Comparison of ENCODE assay signal across 8 cellular contexts in genomic region chr3:100708989-100709839, GRCh38. TPM values are rescaled to one million over a fixed set of nuclear protein-coding genes. Genes with fewer than 3 reads are reported as not detected.
A peak's percentile ranks its signal among the peaks of the same experiment; 100 is the strongest.
DNase-seq lines count a peak whose midpoint lies in the region; FAIRE-seq and TF ChIP-seq lines count a peak whose summit lies in the region.

Gene TFG, plus strand, starts transcription at chr3:100709494. Its CDS starts 4,192 bp downstream, at chr3:100713686.

- H3K27me3 Mint-ChIP-seq in HFFc6 (ENCODE audit: insufficient read depth) = no peaks in the 10 kb centered on the region
- H3K27me3 Mint-ChIP-seq in activated naive CD4-positive, alpha-beta T cell treated with anti-CD3 and anti-CD28 coated beads, Interleukin-2, amount 10 ng/mL, durations not matched to agents 7 days and 5 days = peaks cover 11% of the 10 kb centered on the region

- no peak within 1 kb of the TSS for H4K8ac ChIP-seq in neuronal stem cell (ENCODE audit: low read depth, low read length)

- FAIRE-seq in frontal cortex (lab: Jason Lieb, UNC) = no peak

- H3K9ac ChIP-seq in SK-N-MC (ENCODE audit: insufficient read length) (peak within 1 kb of the TSS; percentile 97), neuronal stem cell (ENCODE audit: low read depth, low read length, poor library complexity) (peak within 1 kb of the TSS; percentile 98)

- H3K9me3 Mint-ChIP-seq in HFFc6 = no peaks in the 10 kb centered on the region; the same call in 1 of the 2 replicates
- H3K9me3 Mint-ChIP-seq in activated naive CD4-positive, alpha-beta T cell treated with anti-CD3 and anti-CD28 coated beads, Interleukin-2, amount 10 ng/mL, durations not matched to agents 7 days and 5 days = peaks cover 7% of the 10 kb centered on the region

- TF ChIP-seq POLR2A in NB4 (IDR thresholded peaks at IDR 0.05; ENCODE audit: extremely low read depth, insufficient read length) = peak; percentile 55

- peak within 1 kb of the TSS; percentile 89 for H3K27ac Mint-ChIP-seq in HFFc6
- peak within 1 kb of the TSS; percentile 94 for H3K27ac Mint-ChIP-seq in activated naive CD4-positive, alpha-beta T cell treated with anti-CD3 and anti-CD28 coated beads, Interleukin-2, amount 10 ng/mL, durations not matched to agents 7 days and 5 days

- WGBS in neuronal stem cell (ENCODE audit: extremely low coverage in 2 of 2, insufficient read length in 2 of 2, insufficient replicate concordance in 1 of 2), 2 donors = no CpG with 5 or more reads among the region's 76 CpGs

- peaks cover 36% of the 10 kb centered on the region for H3K36me3 ChIP-seq in SK-N-MC (ENCODE audit: insufficient read depth, low read length)
- H3K36me3 ChIP-seq in neuronal stem cell (replicated peaks in 1 of 2; ENCODE audit: control insufficient read depth in 2 of 2, insufficient read depth in 2 of 2, low read length in 2 of 2) = peaks cover 0 to 35% of the 10 kb centered on the region in 2 donors

- H3K79me1 ChIP-seq in neuronal stem cell (ENCODE audit: low read depth, low read length) = peaks cover 2% of the 10 kb centered on the region

- peaks cover 35% of the 10 kb centered on the region for H3K36me3 Mint-ChIP-seq in HFFc6 (ENCODE audit: low read depth)
- H3K36me3 Mint-ChIP-seq in activated naive CD4-positive, alpha-beta T cell treated with anti-CD3 and anti-CD28 coated beads, Interleukin-2, amount 10 ng/mL, durations not matched to agents 7 days and 5 days = peaks cover 34% of the 10 kb centered on the region

- peak within 1 kb of the TSS; percentile 95 for H3K4me3 Mint-ChIP-seq in HFFc6
- H3K4me3 Mint-ChIP-seq in activated naive CD4-positive, alpha-beta T cell treated with anti-CD3 and anti-CD28 coated beads, Interleukin-2, amount 10 ng/mL, durations not matched to agents 7 days and 5 days = peak within 1 kb of the TSS; percentile 76

- peak within 1 kb of the TSS; percentile 99 for H3K18ac ChIP-seq in neuronal stem cell (ENCODE audit: low read length)

- H3K27ac ChIP-seq in SK-N-MC (peak within 1 kb of the TSS; percentile 95), neuronal stem cell (replicated peaks; ENCODE audit: low read length) (peak within 1 kb of the TSS; percentile 99)

- H2BK12ac ChIP-seq in neuronal stem cell (ENCODE audit: low read length) = no peak within 1 kb of the TSS

- H2BK120ac ChIP-seq in neuronal stem cell (ENCODE audit: low read depth, low read length) = no peak within 1 kb of the TSS

- no peak within 1 kb of the TSS for H3K14ac ChIP-seq in neuronal stem cell (ENCODE audit: low read length)

- peak within 1 kb of the TSS; percentile 16 for H2BK15ac ChIP-seq in neuronal stem cell (ENCODE audit: low read length)

- no peak within 1 kb of the TSS for H3K4ac ChIP-seq in neuronal stem cell (ENCODE audit: low read length)

- DNase-seq in GM04503 (ENCODE audit: low read depth) = peak; percentile 95
- DNase-seq in HFFc6 = peak; percentile 99
- peak; percentile 97 for DNase-seq in NB4 (ENCODE audit: low read depth)
- DNase-seq in SK-N-MC (ENCODE audit: low read depth, low spot score) = peak; percentile 92
- peak; percentile 98 for DNase-seq in activated naive CD4-positive, alpha-beta T cell treated with anti-CD3 and anti-CD28 coated beads, Interleukin-2, amount 10 ng/mL, durations not matched to agents 7 days and 5 days
- peak; percentile 92 to 95 for DNase-seq in frontal cortex (ENCODE audit: low spot score in 2 of 2)
- DNase-seq in neuronal stem cell (ENCODE audit: low spot score) = peak; percentile 94

- H3K27me3 ChIP-seq in neuronal stem cell (ENCODE audit: control insufficient read depth in 3 of 3, insufficient read depth in 3 of 3, low read depth in 1 of 3, low read length in 3 of 3) = peaks cover 0 to 12% (median 0%) of the 10 kb centered on the region in 3 experiments

- peak within 1 kb of the TSS; percentile 95 for H3K23ac ChIP-seq in neuronal stem cell (ENCODE audit: low read depth, low read length, poor library complexity)

- CTCF ChIA-PET in activated naive CD4-positive, alpha-beta T cell treated with anti-CD3 and anti-CD28 coated beads, Interleukin-2, amount 10 ng/mL, durations not matched to agents 7 days and 5 days (lab: Charles Lee) = interaction anchor here (0.7 to 2.5 kb wide), 8 partner anchors 17 to 892 kb away, joined by 3 to 7 read pairs (median 3); partner anchors contain the start of gene CMSS1

- peak within 1 kb of the TSS; percentile 96 for H4K91ac ChIP-seq in neuronal stem cell (ENCODE audit: low read depth, low read length, poor library complexity)

- H3K4me1 Mint-ChIP-seq in HFFc6 (ENCODE audit: low read depth) = peaks cover 55% of the 10 kb centered on the region
- H3K4me1 Mint-ChIP-seq in activated naive CD4-positive, alpha-beta T cell treated with anti-CD3 and anti-CD28 coated beads, Interleukin-2, amount 10 ng/mL, durations not matched to agents 7 days and 5 days = peaks cover 41% of the 10 kb centered on the region

- TF ChIP-seq CTCF in HFFc6 (IDR thresholded peaks at IDR 0.05) = no peak; the same call in 1 of the 2 replicates
- no peak for TF ChIP-seq CTCF in NB4 (IDR thresholded peaks at IDR 0.05; ENCODE audit: low read depth, low read length)
- TF ChIP-seq CTCF in subcutaneous adipose tissue (IDR thresholded peaks at IDR 0.05; ENCODE audit: low read depth) = no peak

- peak within 1 kb of the TSS; percentile 90 for H2AFZ ChIP-seq in neuronal stem cell (ENCODE audit: low read length)

- peaks cover 2% of the 10 kb centered on the region in 2 donors for H3K4me1 ChIP-seq in neuronal stem cell (ENCODE audit: control insufficient read depth in 2 of 2, insufficient read depth in 1 of 2, low read depth in 1 of 2, low read length in 2 of 2)

- peak within 1 kb of the TSS; percentile 96 for H2BK5ac ChIP-seq in neuronal stem cell (ENCODE audit: low read length)

- H3K9me3 ChIP-seq in SK-N-MC (ENCODE audit: low read depth, low read length) (peaks cover 2% of the 10 kb centered on the region; the same call in 1 of the 2 replicates), neuronal stem cell (replicated peaks in 1 of 2; ENCODE audit: control insufficient read depth in 2 of 2, insufficient read depth in 1 of 2, low read depth in 1 of 2, low read length in 2 of 2) (peaks cover 2 to 6% of the 10 kb centered on the region in 2 donors)

- H2AK5ac ChIP-seq in neuronal stem cell (ENCODE audit: low read depth, low read length) = peak within 1 kb of the TSS; percentile 64

- peak within 1 kb of the TSS; percentile 64 for H3K4me2 ChIP-seq in neuronal stem cell (ENCODE audit: insufficient read depth, low read length, poor library complexity, severe bottlenecking)

- peak within 1 kb of the TSS; percentile 93 for H3K4me3 ChIP-seq in NB4 (ENCODE audit: low read depth, low read length)
- peak within 1 kb of the TSS; percentile 97 for H3K4me3 ChIP-seq in SK-N-MC
- peak within 1 kb of the TSS; percentile 78 to 97 for H3K4me3 ChIP-seq in neuronal stem cell (ENCODE audit: low read length in 2 of 2)

RNA-seq across cellular contexts. Expression of gene TFG, which starts in this region (rescaled TPM):
- 100 to 1,000 TPM; 127 to 147 (median 133) TPM for total RNA-seq in HFFc6 (2021; fragmentation: NEBNext Ultra II Directional; extraction: Animal tissue kit (Norgen Biotek cat#: 25700))
- total RNA-seq in frontal cortex (54.6 TPM), subcutaneous adipose tissue (100 to 1,000 TPM in 1 of 4 donors, 10 to 100 TPM in 3; 49.4 to 131 (median 66.8) TPM)
- polyA plus RNA-seq in neuronal stem cell (2013, experiment 1 of 2) = 110 TPM
- 110 TPM for polyA plus RNA-seq in neuronal stem cell (2013, experiment 2 of 2)

Comparison
In these comparisons a context has a peak if more than half of its experiments do, and no peak if none do; other contexts are left out.
1. Peak in every context shown above with its lines: DNase-seq, H3K4me3 ChIP-seq and H3K27ac ChIP-seq.